8 cellular contexts compared by ENCODE assay signal in genomic region chr10:1048732-1049424, GRCh38. TPM values are rescaled to one million over a fixed set of nuclear protein-coding genes. Genes with fewer than 3 reads are reported as not detected.
DNase-seq lines count a peak whose midpoint lies in the region; ATAC-seq and TF ChIP-seq lines count a peak whose summit lies in the region.

TSS of gene IDI1 (minus strand) at chr10:1049119. CDS start at chr10:1049003, 116 bp downstream.

- H3K23ac ChIP-seq in H9 (ENCODE audit: insufficient read length, low read depth, low read length) = no peak within 1 kb of the TSS

- H3K27me3 Mint-ChIP-seq in H9 (ENCODE audit: low read depth) (no peaks in the 10 kb centered on the region), natural killer cell (ENCODE audit: low read depth in 2 of 2) (no peaks in the 10 kb centered on the region)

- H3K27ac Mint-ChIP-seq in H9 (peak within 1 kb of the TSS; percentile 98 to 100 (median 99)), natural killer cell (peak within 1 kb of the TSS; percentile 98 to 99)

- H3K4me3 Mint-ChIP-seq in H9 (peak within 1 kb of the TSS; percentile 93 to 96), natural killer cell (peak within 1 kb of the TSS; percentile 95)

- H3K4me2 ChIP-seq in H9 (ENCODE audit: insufficient read depth, insufficient read length, low read length) = peak within 1 kb of the TSS; percentile 51

- H3K36me3 Mint-ChIP-seq in H9 (ENCODE audit: insufficient read depth in 1 of 3, low read depth in 3 of 3) (peaks cover 22 to 52% (median 49%) of the 10 kb centered on the region in 3 experiments), natural killer cell (no peaks in the 10 kb centered on the region)

- H3K9ac ChIP-seq in ES-I3 (ENCODE audit: low read depth, low read length) = peak within 1 kb of the TSS; percentile 81
- peak within 1 kb of the TSS; percentile 73 for H3K9ac ChIP-seq in H9 (ENCODE audit: extremely low read depth, insufficient read length, low read length)

- peaks cover 34 to 37% of the 10 kb centered on the region in 2 experiments for H3K4me1 Mint-ChIP-seq in H9
- H3K4me1 Mint-ChIP-seq in natural killer cell = peaks cover 56 to 78% of the 10 kb centered on the region in 2 donors

- peaks cover 2% of the 10 kb centered on the region for H3K79me1 ChIP-seq in H9 (ENCODE audit: insufficient read depth, low read depth, low read length, poor library complexity, severe bottlenecking)

- no peak within 1 kb of the TSS for H2BK15ac ChIP-seq in H9 (ENCODE audit: low read depth, low read length)

- TF ChIP-seq CTCF in H9 (conservative IDR thresholded peaks at IDR 0.05) (no peak), natural killer cell (IDR thresholded peaks at IDR 0.05) (no peak)

- peak within 1 kb of the TSS; percentile 4 for H4K5ac ChIP-seq in H9 (ENCODE audit: insufficient read length, low read depth, low read length)

- H3K9me3 ChIP-seq in ES-I3 (ENCODE audit: control insufficient read depth, insufficient read depth, low read length) = no peaks in the 10 kb centered on the region
- H3K9me3 ChIP-seq in H9 (ENCODE audit: control insufficient read depth, low read depth, low read length) = no peaks in the 10 kb centered on the region

- no peak within 1 kb of the TSS for H2AFZ ChIP-seq in H9 (ENCODE audit: low read length)

- H2BK120ac ChIP-seq in H9 (ENCODE audit: low read depth, low read length, poor library complexity, severe bottlenecking) = no peak within 1 kb of the TSS

- H2BK20ac ChIP-seq in H9 (ENCODE audit: low read depth, low read length, poor library complexity, severe bottlenecking) = no peak within 1 kb of the TSS

- H3K4me1 ChIP-seq in ES-I3 (ENCODE audit: insufficient read depth, low read length) = no peaks in the 10 kb centered on the region
- peaks cover 3% of the 10 kb centered on the region; the same call in 1 of the 2 replicates for H3K4me1 ChIP-seq in H9 (ENCODE audit: insufficient read depth, low read length)

- no peak within 1 kb of the TSS for H3T11ph ChIP-seq in H9 (ENCODE audit: low read length)

- no peak within 1 kb of the TSS for H4K91ac ChIP-seq in H9 (ENCODE audit: insufficient read length, low read depth, low read length)

- H3K79me2 ChIP-seq in H9 (ENCODE audit: insufficient read depth, low read length) = peaks cover 33% of the 10 kb centered on the region

- H2BK5ac ChIP-seq in H9 (ENCODE audit: insufficient read length, low read length) = peak within 1 kb of the TSS; percentile 2

- ATAC-seq in natural killer cell = peak; percentile 77 to 93 (median 81)

- no peak within 1 kb of the TSS for H2AK5ac ChIP-seq in H9 (ENCODE audit: insufficient read length, low read length)

- TF ChIP-seq POLR2A in Raji (IDR thresholded peaks at IDR 0.05; ENCODE audit: insufficient read depth, low read depth, low read length) = peak; percentile 92

- H4K20me1 ChIP-seq in H9 (ENCODE audit: control insufficient read depth, insufficient read depth, insufficient read length) = no peaks in the 10 kb centered on the region

- peaks cover 5% of the 10 kb centered on the region for H3K23me2 ChIP-seq in H9 (ENCODE audit: insufficient read length, low read depth, low read length, poor library complexity, severe bottlenecking)

- no peaks in the 10 kb centered on the region for H3K36me3 ChIP-seq in ES-I3 (ENCODE audit: insufficient read depth, low read length)

- DNase-seq in H9 = peak; percentile 99
- peak; percentile 94 for DNase-seq in M059J (ENCODE audit: low read depth)
- DNase-seq in activated T-helper 9 cell treated with anti-CD3 and anti-CD28 coated beads, Interleukin-2, amount 50 U/mL, for 16 hours (ENCODE audit: low read depth) = peak; percentile 95
- DNase-seq in fibroblast of peridontal ligament (ENCODE audit: extremely low read depth) = peak; percentile 99
- DNase-seq in natural killer cell = peak; percentile 98
- DNase-seq in stimulated activated naive CD4-positive, alpha-beta T cell (lab: John Stamatoyannopoulos, UW) = peak; percentile 95 to 100 (median 97)

- no peak within 1 kb of the TSS for H3K56ac ChIP-seq in H9 (ENCODE audit: insufficient read length, low read depth, low read length)

- WGBS in H9 (ENCODE audit: extremely low coverage, insufficient read length, low lambda C conversion rate) = no CpG with 5 or more reads among the region's 83 CpGs

- H4K8ac ChIP-seq in H9 (replicated peaks; ENCODE audit: insufficient read length, low read depth, low read length) = no peak within 1 kb of the TSS

- H3K4ac ChIP-seq in H9 (ENCODE audit: low read depth, low read length) = no peak within 1 kb of the TSS

- H3K27me3 ChIP-seq in H9 (ENCODE audit: insufficient read depth, low read length) = no peaks in the 10 kb centered on the region

- no peak within 1 kb of the TSS for H2BK12ac ChIP-seq in H9 (ENCODE audit: insufficient read length, low read depth, low read length)

- H3K14ac ChIP-seq in H9 (ENCODE audit: insufficient read depth, low read length) = peak within 1 kb of the TSS; percentile 91; the same call in 1 of the 2 replicates

- intact Hi-C loops in natural killer cell (cut with micrococcal nuclease) = loop anchor here (1.0 to 2.0 kb wide), 4 partner anchors 14 to 118 kb away; partner anchors contain the start of genes GTPBP4 and LARP4B

- peak within 1 kb of the TSS; percentile 59 for H3K27ac ChIP-seq in H9 (ENCODE audit: insufficient read length, low read depth, low read length)

- H3K9me3 Mint-ChIP-seq in H9 (no peaks in the 10 kb centered on the region; a peak in 2 of 5 replicates), natural killer cell (no peaks in the 10 kb centered on the region)

- peak within 1 kb of the TSS; percentile 78 for H3K18ac ChIP-seq in H9 (ENCODE audit: insufficient read length, low read depth, low read length)

RNA-seq across cellular contexts. Expression of gene IDI1, which starts in this region (rescaled TPM):
- total RNA-seq in H9 (2021) (40.8 and 44.7 TPM in 2 replicates), natural killer cell (100 to 1,000 TPM; 156 to 229 (median 163) TPM)
- total RNA-seq in M059J (2014; rRNA removed; shearing (Covaris generic)) = 71.8 and 75.5 TPM in 2 replicates

Comparison
In these comparisons a context has a peak if more than half of its experiments do, and no peak if none do; other contexts are left out.
1. Peak in every context shown above with its lines: DNase-seq, ATAC-seq and H3K27ac ChIP-seq.